ENCODE assay signal across 26 cellular contexts in genomic region chr18:1968801-1969498, GRCh38.
"Had no signal": no experiment of that assay in that cellular context is flagged by ENCODE, and none has a peak within 500 bp of the region (broad histone marks: within the 10 kb centered on the region; RNA-seq: fewer than 3 reads in every experiment).

No MANE protein-coding gene starts in this region.

- H3K9me3 Mint-ChIP-seq: activated CD4-positive, alpha-beta memory T cell treated with anti-CD3 and anti-CD28 coated beads, Interleukin-2, amount 10 ng/mL, durations not matched to agents 7 days and 5 days; activated naive CD4-positive, alpha-beta T cell treated with anti-CD3 and anti-CD28 coated beads for 36 hours; activated T-helper 17 cell treated with anti-CD3 and anti-CD28 coated beads, Interleukin-2, amount 50 U/mL, for 72 hours; brain had no signal

- H3K27ac ChIP-seq: PC-9 had no signal

- H3K4me1 Mint-ChIP-seq: activated CD4-positive, alpha-beta memory T cell treated with anti-CD3 and anti-CD28 coated beads, Interleukin-2, amount 10 ng/mL, durations not matched to agents 7 days and 5 days; activated CD4-positive, alpha-beta T cell treated with anti-CD3 and anti-CD28 coated beads for 36 hours; activated T-helper 17 cell treated with anti-CD3 and anti-CD28 coated beads, Interleukin-2, amount 50 U/mL, for 72 hours; T-helper 17 cell had no signal

- DNase-seq: activated CD4-positive, alpha-beta memory T cell treated with anti-CD3 and anti-CD28 coated beads, Interleukin-2, amount 10 ng/mL, durations not matched to agents 7 days and 5 days; activated CD4-positive, alpha-beta T cell treated with anti-CD3 and anti-CD28 coated beads for 36 hours; activated CD4-positive, alpha-beta T cell treated with anti-CD3 and anti-CD28 coated beads, Interleukin-2, amount 50 U/mL, for 1 hour; activated CD4-positive, CD25-positive, alpha-beta regulatory T cell; activated gamma-delta T cell; activated naive CD4-positive, alpha-beta T cell treated with anti-CD3 and anti-CD28 coated beads for 36 hours; activated T-cell treated with anti-CD3 and anti-CD28 coated beads for 4 hours; activated T-cell treated with anti-CD3 and anti-CD28 coated beads, Interleukin-2, amount 50 U/mL, for 48 hours; amygdala; Karpas-422; MM.1S; NCI-H1105 treated with DMSO at 0.1 percent for 48 hours; NCI-H1436 treated with DMSO at 0.1 percent for 48 hours; NCI-H2029; NCI-H2107; NCI-H2171 treated with DMSO at 0.1 percent for 48 hours; NCI-H226; NCI-H526; PC-9; SIG-M5; T-helper 17 cell; T-helper 9 cell had no signal

- H3K4me3 ChIP-seq: K562, PC-9 had no signal

- H2AFZ ChIP-seq: PC-9 had no signal

- ATAC-seq: activated CD4-positive, alpha-beta T cell treated with anti-CD3 and anti-CD28 coated beads for 36 hours; activated T-helper 17 cell treated with anti-CD3 and anti-CD28 coated beads, Interleukin-2, amount 50 U/mL, for 72 hours; K562; T-helper 17 cell had no signal

- H3K27me3 Mint-ChIP-seq: activated CD4-positive, alpha-beta memory T cell treated with anti-CD3 and anti-CD28 coated beads, Interleukin-2, amount 10 ng/mL, durations not matched to agents 7 days and 5 days; activated CD4-positive, alpha-beta T cell treated with anti-CD3 and anti-CD28 coated beads for 36 hours; activated naive CD8-positive, alpha-beta T cell; activated T-helper 17 cell treated with anti-CD3 and anti-CD28 coated beads, Interleukin-2, amount 50 U/mL, for 72 hours; T-helper 17 cell had no signal

- H3K4me3 Mint-ChIP-seq: activated CD4-positive, alpha-beta memory T cell treated with anti-CD3 and anti-CD28 coated beads, Interleukin-2, amount 10 ng/mL, durations not matched to agents 7 days and 5 days; activated CD4-positive, alpha-beta T cell treated with anti-CD3 and anti-CD28 coated beads for 36 hours; activated naive CD4-positive, alpha-beta T cell treated with anti-CD3 and anti-CD28 coated beads for 36 hours; activated naive CD8-positive, alpha-beta T cell; activated T-helper 17 cell treated with anti-CD3 and anti-CD28 coated beads, Interleukin-2, amount 50 U/mL, for 72 hours; brain; T-helper 17 cell had no signal

- H3K4me2 ChIP-seq: PC-9 had no signal

- H3K27ac Mint-ChIP-seq: activated CD4-positive, alpha-beta memory T cell treated with anti-CD3 and anti-CD28 coated beads, Interleukin-2, amount 10 ng/mL, durations not matched to agents 7 days and 5 days; activated CD4-positive, alpha-beta T cell treated with anti-CD3 and anti-CD28 coated beads for 36 hours; activated naive CD4-positive, alpha-beta T cell treated with anti-CD3 and anti-CD28 coated beads for 36 hours; activated naive CD8-positive, alpha-beta T cell; activated T-helper 17 cell treated with anti-CD3 and anti-CD28 coated beads, Interleukin-2, amount 50 U/mL, for 72 hours; brain; T-helper 17 cell had no signal

- H3K36me3 Mint-ChIP-seq: activated naive CD8-positive, alpha-beta T cell; brain had no signal
